34 cellular contexts compared by ENCODE assay signal in genomic region chr4:46934731-46935130, GRCh38. TPM values are rescaled to one million over a fixed set of nuclear protein-coding genes. Genes with fewer than 3 reads are reported as not detected.
"Had no signal": no experiment of that assay in that cellular context is flagged by ENCODE, and none has a peak within 500 bp of the region (broad histone marks: within the 10 kb centered on the region; RNA-seq: fewer than 3 reads in every experiment).

No MANE protein-coding gene starts in this region.

- H3K9me3 ChIP-seq: SJCRH30 had no signal

- H3K27ac ChIP-seq: brain microvascular endothelial cell, SJCRH30, SK-N-MC had no signal

- H3K4me1 ChIP-seq: SJCRH30 had no signal

- H3K27me3 ChIP-seq: brain microvascular endothelial cell, SJCRH30 had no signal

- ATAC-seq: activated CD8-positive, alpha-beta T cell treated with anti-CD3 and anti-CD28 coated beads for 36 hours; activated T-cell treated with anti-CD3 and anti-CD28 coated beads, Interleukin-2, amount 50 U/mL, for 72 hours; activated T-helper 17 cell treated with anti-CD3 and anti-CD28 coated beads, Interleukin-2, amount 50 U/mL, for 72 hours; K562 had no signal

- DNase-seq: activated CD4-positive, alpha-beta T cell treated with anti-CD3 and anti-CD28 coated beads, Interleukin-2, amount 10 ng/mL, durations not matched to agents 24 days and 14 days; activated CD4-positive, alpha-beta T cell treated with anti-CD3 and anti-CD28 coated beads, Interleukin-2, amount 50 U/mL, for 4 hours; activated CD8-positive, alpha-beta T cell treated with anti-CD3 and anti-CD28 coated beads for 36 hours; activated effector memory CD4-positive, alpha-beta T cell treated with anti-CD3 and anti-CD28 coated beads, Interleukin-2, amount 50 U/mL, for 16 hours; activated naive CD4-positive, alpha-beta T cell; activated naive CD4-positive, alpha-beta T cell treated with anti-CD3 and anti-CD28 coated beads, Interleukin-2, amount 50 U/mL, for 16 hours; activated naive CD8-positive, alpha-beta T cell treated with anti-CD3 and anti-CD28 coated beads for 36 hours; activated T-cell treated with anti-CD3 and anti-CD28 coated beads, Interleukin-2, amount 50 U/mL, for 1 hour; activated T-cell treated with anti-CD3 and anti-CD28 coated beads, Interleukin-2, amount 50 U/mL, for 72 hours; amniotic stem cell; aorta; brain microvascular endothelial cell; central memory CD4-positive, alpha-beta T cell; NCI-H1048; NCI-H1105 treated with DMSO at 0.1 percent for 48 hours; NCI-H1436; NCI-H1694; NCI-H1930; NCI-H2081 treated with DMSO at 0.1 percent for 48 hours; NCI-H345; NCI-H524 treated with DMSO at 0.1 percent for 48 hours; OCI-M1; SHP77; SJCRH30 had no signal

- H3K36me3 ChIP-seq: brain microvascular endothelial cell, SJCRH30 had no signal

- FAIRE-seq: K562, TTC549 had no signal

- H3K4me3 ChIP-seq: K562, SJCRH30, SK-N-MC had no signal

RNA-seq across cellular contexts. Expression of gene COX7B2, which starts 25.7 kb away (rescaled TPM):
- total RNA-seq: activated CD4-positive, alpha-beta T cell treated with anti-CD3 and anti-CD28 coated beads, Interleukin-2, amount 10 ng/mL, durations not matched to agents 24 days and 14 days; activated CD8-positive, alpha-beta memory T cell treated with anti-CD3 and anti-CD28 coated beads for 36 hours; activated CD8-positive, alpha-beta T cell treated with anti-CD3 and anti-CD28 coated beads for 36 hours; activated naive CD8-positive, alpha-beta T cell treated with anti-CD3 and anti-CD28 coated beads for 36 hours; activated T-cell treated with anti-CD3 and anti-CD28 coated beads, Interleukin-2, amount 50 U/mL, for 72 hours; activated T-helper 17 cell treated with anti-CD3 and anti-CD28 coated beads, Interleukin-2, amount 50 U/mL, for 72 hours; aorta; MCF 10A; NCI-H460; RPMI7951; SJCRH30; T-helper 1 cell treated with Interleukin-12 subunit alpha and Interleukin-12 subunit beta and Interleukin-4 antibody, amounts not matched to agents 30 ng/mL and 1 ng/mL, for 36 hours; T-helper 2 cell treated with Interferon-gamma antibody and Interleukin-4, amounts not matched to agents 100 ng/mL and 5 ng/mL, for 36 hours had no signal
- polyA plus RNA-seq: aorta had no signal

RNA-seq across cellular contexts. Expression of gene GABRA4, which starts 58.6 kb away (rescaled TPM):
- total RNA-seq: activated CD4-positive, alpha-beta T cell treated with anti-CD3 and anti-CD28 coated beads, Interleukin-2, amount 10 ng/mL, durations not matched to agents 24 days and 14 days; activated CD8-positive, alpha-beta memory T cell treated with anti-CD3 and anti-CD28 coated beads for 36 hours; activated CD8-positive, alpha-beta T cell treated with anti-CD3 and anti-CD28 coated beads for 36 hours; activated naive CD8-positive, alpha-beta T cell treated with anti-CD3 and anti-CD28 coated beads for 36 hours; activated T-cell treated with anti-CD3 and anti-CD28 coated beads, Interleukin-2, amount 50 U/mL, for 72 hours; activated T-helper 17 cell treated with anti-CD3 and anti-CD28 coated beads, Interleukin-2, amount 50 U/mL, for 72 hours; K562; MCF 10A; NCI-H460; RPMI7951; SJCRH30; T-helper 1 cell treated with Interleukin-12 subunit alpha and Interleukin-12 subunit beta and Interleukin-4 antibody, amounts not matched to agents 30 ng/mL and 1 ng/mL, for 36 hours; T-helper 2 cell treated with Interferon-gamma antibody and Interleukin-4, amounts not matched to agents 100 ng/mL and 5 ng/mL, for 36 hours had no signal
- polyA plus RNA-seq: K562 had no signal
